In the genomic region with DNA sequence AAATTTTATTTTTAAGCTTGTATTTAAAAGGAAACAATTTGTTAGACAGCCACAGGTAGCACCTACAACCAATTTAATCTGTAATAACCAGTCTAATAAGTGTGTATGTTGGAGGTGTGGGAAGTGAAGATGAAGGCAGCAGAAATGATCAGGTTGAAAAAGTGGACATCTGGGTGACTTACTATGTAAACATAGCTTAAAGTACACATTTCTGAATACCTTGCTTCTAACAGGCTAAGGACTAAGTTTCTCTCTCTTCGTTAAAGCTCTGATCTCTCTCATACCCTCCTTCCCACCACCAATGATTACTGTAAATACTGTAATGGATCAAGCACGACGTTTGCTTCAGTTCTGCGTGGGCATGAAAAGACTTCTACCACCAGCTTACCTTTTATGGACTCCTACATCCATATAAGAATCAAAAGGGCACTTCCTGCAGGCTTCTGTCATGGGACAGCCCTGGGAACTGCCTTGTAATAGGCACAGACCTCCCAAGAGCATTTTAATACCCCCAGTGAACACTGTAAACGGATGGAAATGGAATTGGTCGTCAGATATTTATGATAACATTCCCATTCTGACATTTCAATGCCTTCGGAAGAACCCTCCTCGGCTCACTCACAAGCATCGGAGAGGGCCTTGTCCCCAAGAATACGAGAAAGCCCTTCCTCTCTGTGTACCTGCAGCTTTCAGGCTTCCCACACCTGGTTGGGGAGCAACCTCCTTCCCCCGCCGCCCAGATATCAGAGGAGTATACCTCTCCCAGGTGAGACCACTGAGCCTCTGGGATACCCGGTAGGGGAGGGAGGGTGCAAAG, we compare ENCODE assay signal across 8 cellular contexts. TPM values are rescaled to one million over a fixed set of nuclear protein-coding genes. Genes with fewer than 3 reads are reported as not detected.
DNase-seq lines count a peak whose midpoint lies in the region; ATAC-seq, FAIRE-seq and TF ChIP-seq lines count a peak whose summit lies in the region.

No MANE protein-coding gene starts in this region.

- no peaks in the 10 kb centered on the region for H3K27me3 ChIP-seq in Peyer's patch
- no peaks in the 10 kb centered on the region for H3K27me3 ChIP-seq in naive thymus-derived CD4-positive, alpha-beta T cell (ENCODE audit: control insufficient read depth in 2 of 2, insufficient read depth in 2 of 2, low read length in 2 of 2)

- peak in 1 of 2 experiments; percentile 2; a peak in 3 of 6 replicates for ATAC-seq in A549
- peak; percentile 12 for ATAC-seq in GM18511 (IDR thresholded peaks at IDR 0.05; ENCODE audit: unreplicated experiment)
- peak; percentile 8 for ATAC-seq in effector memory CD8-positive, alpha-beta T cell (replicated peaks)
- peak; percentile 4 for ATAC-seq in naive thymus-derived CD4-positive, alpha-beta T cell

- no peaks in the 10 kb centered on the region for H3K9me3 Mint-ChIP-seq in effector memory CD8-positive, alpha-beta T cell
- H3K9me3 Mint-ChIP-seq in naive thymus-derived CD4-positive, alpha-beta T cell = no peaks in the 10 kb centered on the region

- H3K9me3 ChIP-seq in A549 = no peaks in the 10 kb centered on the region
- no peaks in the 10 kb centered on the region for H3K9me3 ChIP-seq in Peyer's patch
- H3K9me3 ChIP-seq in naive thymus-derived CD4-positive, alpha-beta T cell (ENCODE audit: control insufficient read depth in 2 of 3, low read length in 3 of 3) = no peaks in the 10 kb centered on the region

- peaks cover 0 to 6% (median 0%) of the 10 kb centered on the region in 3 donors for H3K36me3 ChIP-seq in Peyer's patch
- peaks cover 0 to 5% (median 0%) of the 10 kb centered on the region in 3 experiments for H3K36me3 ChIP-seq in naive thymus-derived CD4-positive, alpha-beta T cell (ENCODE audit: control insufficient read depth in 2 of 3, insufficient read depth in 3 of 3, low read length in 3 of 3)

- 9% methylated on average over 13 of the region's 13 CpGs for WGBS in A549 (ENCODE audit: missing lambda C conversion rate)

- peak overlapping the region; percentile 93 to 97 for H3K27ac Mint-ChIP-seq in effector memory CD8-positive, alpha-beta T cell
- peak overlapping the region; percentile 95 to 98 (median 96) for H3K27ac Mint-ChIP-seq in naive thymus-derived CD4-positive, alpha-beta T cell

- intact Hi-C loops in naive thymus-derived CD4-positive, alpha-beta T cell (cut with micrococcal nuclease) = loop anchor here (1.0 kb wide), 2 partner anchors 19 to 210 kb away; a partner anchor contains a TSS

- H3K27ac ChIP-seq in A549 (peak overlapping the region; percentile 80 to 92), Peyer's patch (peak overlapping the region; percentile 48 to 85 (median 75))
- peak overlapping the region; percentile 90 for H3K27ac ChIP-seq in naive thymus-derived CD4-positive, alpha-beta T cell (ENCODE audit: low read depth, low read length)

- H3K4me1 ChIP-seq in A549 (peaks cover 21% of the 10 kb centered on the region), Peyer's patch (peaks cover 0 to 10% (median 3%) of the 10 kb centered on the region in 4 donors)
- peaks cover 13 to 14% of the 10 kb centered on the region in 2 donors for H3K4me1 ChIP-seq in naive thymus-derived CD4-positive, alpha-beta T cell (ENCODE audit: control insufficient read depth in 2 of 2, insufficient read depth in 2 of 2, low read length in 2 of 2)

- H3K27me3 Mint-ChIP-seq in effector memory CD8-positive, alpha-beta T cell = no peaks in the 10 kb centered on the region
- H3K27me3 Mint-ChIP-seq in naive thymus-derived CD4-positive, alpha-beta T cell = no peaks in the 10 kb centered on the region

- TF ChIP-seq POLR2A in A549 (IDR thresholded peaks at IDR 0.05; ENCODE audit: low read length) (no peak), Peyer's patch (IDR thresholded peaks at IDR 0.05) (no peak)

- POLR2A ChIA-PET in A549 (lab: Yijun Ruan, JAX) = interaction anchor here (0.8 to 2.3 kb wide), 5 partner anchors 14 to 87 kb away, joined by 3 to 13 read pairs (median 4); a partner anchor contains a TSS
- POLR2A ChIA-PET in naive thymus-derived CD4-positive, alpha-beta T cell (lab: Charles Lee) = interaction anchor here (0.5 to 3.5 kb wide), 4 partner anchors 19 to 20 kb away, joined by 3 to 32 read pairs (median 4); a partner anchor contains a TSS

- H3K4me1 Mint-ChIP-seq in effector memory CD8-positive, alpha-beta T cell (ENCODE audit: low read depth in 2 of 2) = peaks cover 24 to 34% of the 10 kb centered on the region in 2 donors
- peaks cover 24 to 50% (median 26%) of the 10 kb centered on the region in 7 donors for H3K4me1 Mint-ChIP-seq in naive thymus-derived CD4-positive, alpha-beta T cell

- no peak for TF ChIP-seq RAD21 in A549 (conservative IDR thresholded peaks at IDR 0.05 in 1 of 2, IDR thresholded peaks at IDR 0.05 in 1 of 2)

- peak overlapping the region; percentile 67 for H3K4me3 ChIP-seq in A549
- peak overlapping the region; percentile 55 to 88 (median 80) for H3K4me3 ChIP-seq in Peyer's patch
- H3K4me3 ChIP-seq in naive thymus-derived CD4-positive, alpha-beta T cell (ENCODE audit: low read length) = peak overlapping the region; percentile 94

- no peak for TF ChIP-seq CTCF in A549 (IDR thresholded peaks at IDR 0.05)
- TF ChIP-seq CTCF in Peyer's patch (IDR thresholded peaks at IDR 0.05) = no peak

- no peak for TF ChIP-seq EP300 in A549 (IDR thresholded peaks at IDR 0.05)

- H3K36me3 Mint-ChIP-seq in effector memory CD8-positive, alpha-beta T cell (ENCODE audit: insufficient read depth) = peaks cover 17% of the 10 kb centered on the region
- peaks cover 3 to 16% (median 6%) of the 10 kb centered on the region in 5 donors for H3K36me3 Mint-ChIP-seq in naive thymus-derived CD4-positive, alpha-beta T cell

- CTCF ChIA-PET in A549 (lab: Yijun Ruan, JAX) = interaction anchor here (0.9 to 3.2 kb wide), 4 partner anchors 10 to 155 kb away, joined by 3 to 24 read pairs (median 3); no protein-coding TSS in a partner anchor
- CTCF ChIA-PET in naive thymus-derived CD4-positive, alpha-beta T cell (lab: Charles Lee) = no interaction called here

- no peak for FAIRE-seq in A549 (lab: Jason Lieb, UNC)

- peak overlapping the region; percentile 91 to 99 for H3K4me3 Mint-ChIP-seq in effector memory CD8-positive, alpha-beta T cell
- peak overlapping the region; percentile 92 to 99 (median 98) for H3K4me3 Mint-ChIP-seq in naive thymus-derived CD4-positive, alpha-beta T cell

- peak overlapping the region; percentile 92 for H3K4me2 ChIP-seq in A549

- DNase-seq in A549 (ENCODE audit: low read depth in 1 of 2, low spot score in 1 of 2) (peak in 1 of 2 experiments; percentile 28), Peyer's patch (no peak), NCI-H1092 (lab: John Stamatoyannopoulos, UW) (no peak), COR-L47 (lab: John Stamatoyannopoulos, UW) (no peak)
- DNase-seq in effector memory CD8-positive, alpha-beta T cell = peak in 1 of 3 experiments; percentile 10
- peak in 1 of 9 donors; percentile 8 for DNase-seq in naive thymus-derived CD4-positive, alpha-beta T cell
- DNase-seq in stimulated activated CD8-positive, alpha-beta memory T cell treated with anti-CD3 and anti-CD28 coated beads, Interleukin-4, amount 100 ng/mL, for 48 hours = no peak

RNA-seq across cellular contexts. Expression of a gene that starts 0.7 kb away (rescaled TPM):
- 24.1 and 34.3 TPM in 2 replicates for polyA plus RNA-seq in A549 (2011; rRNA removed)
- 6.8 and 8.2 TPM in 2 replicates for polyA plus RNA-seq in A549 (2012; cell fraction: cytosol; rRNA removed)
- polyA plus RNA-seq in A549 (2012; cell fraction: nucleus; rRNA removed) = 2.7 and 5.3 TPM in 2 replicates
- 35.6 to 39.4 TPM (median 37.3 TPM) in 3 replicates for polyA plus RNA-seq in A549 (2017; fragmentation: RNase III; extraction: RNeasy Plus Mini Kit Qiagen cat#74134 plus additional on column Dnase treatment)
- 6.9 and 8.3 TPM in 2 replicates for polyA minus RNA-seq in A549 (2011; rRNA and poly(A)+ RNA removed)
- 10 to 100 TPM in 3 of 4 donors, 1 to 10 TPM in 1; 9.1 to 18.4 (median 14.4) TPM for total RNA-seq in Peyer's patch
- 10 to 100 TPM; 15.0 to 29.1 (median 20.2) TPM for total RNA-seq in naive thymus-derived CD4-positive, alpha-beta T cell
- polyA plus RNA-seq in naive thymus-derived CD4-positive, alpha-beta T cell = 10 to 100 TPM; 10.2 to 11.6 TPM

RNA-seq across cellular contexts. Expression of a gene that starts 19.6 kb away (rescaled TPM):
- polyA plus RNA-seq in A549 (2011; rRNA removed) (16.5 and 16.9 TPM in 2 replicates), A549 (2017; fragmentation: RNase III; extraction: RNeasy Plus Mini Kit Qiagen cat#74134 plus additional on column Dnase treatment) (27.5 to 32.3 TPM (median 30.1 TPM) in 3 replicates)
- polyA plus RNA-seq in A549 (2012; cell fraction: cytosol; rRNA removed) = 26.0 and 32.2 TPM in 2 replicates
- 89.2 and 99.4 TPM in 2 replicates for polyA plus RNA-seq in A549 (2012; cell fraction: nucleus; rRNA removed)
- polyA minus RNA-seq in A549 (2011; rRNA and poly(A)+ RNA removed) = 18.9 and 19.3 TPM in 2 replicates
- total RNA-seq in Peyer's patch = 10 to 100 TPM in 1 of 4 donors, 1 to 10 TPM in 3; 2.6 to 16.5 (median 4.1) TPM
- total RNA-seq in naive thymus-derived CD4-positive, alpha-beta T cell = 10 to 100 TPM in 1 of 5 experiments, 1 to 10 TPM in 4; 2.8 to 23.1 (median 7.8) TPM
- polyA plus RNA-seq in naive thymus-derived CD4-positive, alpha-beta T cell = under 1 TPM; 0.35 to 0.70 TPM

RNA-seq across cellular contexts. Expression of a gene that starts 32.6 kb away (rescaled TPM):
- 18.0 and 18.2 TPM in 2 replicates for polyA plus RNA-seq in A549 (2011; rRNA removed)
- polyA plus RNA-seq in A549 (2012; cell fraction: cytosol; rRNA removed) = 3.3 and 4.1 TPM in 2 replicates
- polyA plus RNA-seq in A549 (2012; cell fraction: nucleus; rRNA removed) = 1.3 and 3.1 TPM in 2 replicates
- 5.9 to 7.2 TPM (median 6.9 TPM) in 3 replicates for polyA plus RNA-seq in A549 (2017; fragmentation: RNase III; extraction: RNeasy Plus Mini Kit Qiagen cat#74134 plus additional on column Dnase treatment)
- 2.8 and 8.5 TPM in 2 replicates for polyA minus RNA-seq in A549 (2011; rRNA and poly(A)+ RNA removed)
- total RNA-seq in Peyer's patch = not detected
- total RNA-seq in naive thymus-derived CD4-positive, alpha-beta T cell = under 1 TPM in 1 of 5 experiments, not detected in 4; 0.27 TPM
- polyA plus RNA-seq in naive thymus-derived CD4-positive, alpha-beta T cell = under 1 TPM; 0.14 to 0.61 TPM
